ENCODE assay signal across 12 cellular contexts in genomic region chr6:30875244-30876038, GRCh38. TPM values are rescaled to one million over a fixed set of nuclear protein-coding genes. Genes with fewer than 3 reads are reported as not detected.
DNase-seq lines count a peak whose midpoint lies in the region; ATAC-seq and TF ChIP-seq lines count a peak whose summit lies in the region.
"Had no signal": no experiment of that assay in that cellular context is flagged by ENCODE, and none has a peak within 500 bp of the region (broad histone marks: within the 10 kb centered on the region; RNA-seq: fewer than 3 reads in every experiment).

No MANE protein-coding gene starts in this region.

- H3K4me1 Mint-ChIP-seq in endodermal cell: peaks cover 15% of the 10 kb centered on the region
- H3K4me1 Mint-ChIP-seq in activated T-helper 1 cell treated with anti-CD3 and anti-CD28 coated beads, Interleukin-12 subunit alpha, Interleukin-12 subunit beta, Interleukin-2, Interleukin-4 antibody, amounts not matched to agents 30 ng/mL and 10 ng/mL and 1 ng/mL, durations not matched to agents 14 hours and 24 hours and 36 hours (ENCODE audit: low read depth): peaks cover 51% of the 10 kb centered on the region

- no peak for ATAC-seq in GM18861 (IDR thresholded peaks at IDR 0.05; ENCODE audit: unreplicated experiment)
- ATAC-seq: Right ventricle myocardium inferior had no signal

- H3K27ac ChIP-seq in endodermal cell (ENCODE audit: low read depth, low read length): no peak overlapping the region
- peak overlapping the region; percentile 77 to 88 for H3K27ac ChIP-seq in prostate gland

- intact Hi-C loops in prostate gland (cut with DNase I): loop anchor here (5.0 kb wide), 2 partner anchors 133 to 148 kb away; partner anchors contain the start of genes FLOT1 and IER3
- intact Hi-C loops in activated T-helper 1 cell treated with anti-CD3 and anti-CD28 coated beads, Interleukin-12 subunit alpha, Interleukin-12 subunit beta, Interleukin-2, Interleukin-4 antibody, amounts not matched to agents 30 ng/mL and 10 ng/mL and 1 ng/mL, durations not matched to agents 14 hours and 24 hours and 36 hours (cut with micrococcal nuclease): no loop called here

- peaks cover 3% of the 10 kb centered on the region for H3K36me3 Mint-ChIP-seq in endodermal cell (ENCODE audit: low read depth)
- peaks cover 20% of the 10 kb centered on the region for H3K36me3 Mint-ChIP-seq in activated T-helper 1 cell treated with anti-CD3 and anti-CD28 coated beads, Interleukin-12 subunit alpha, Interleukin-12 subunit beta, Interleukin-2, Interleukin-4 antibody, amounts not matched to agents 30 ng/mL and 10 ng/mL and 1 ng/mL, durations not matched to agents 14 hours and 24 hours and 36 hours (ENCODE audit: low read depth)

- peaks cover 47% of the 10 kb centered on the region for H3K9me3 Mint-ChIP-seq in endodermal cell
- H3K9me3 Mint-ChIP-seq in activated T-helper 1 cell treated with anti-CD3 and anti-CD28 coated beads, Interleukin-12 subunit alpha, Interleukin-12 subunit beta, Interleukin-2, Interleukin-4 antibody, amounts not matched to agents 30 ng/mL and 10 ng/mL and 1 ng/mL, durations not matched to agents 14 hours and 24 hours and 36 hours: peaks cover 25% of the 10 kb centered on the region

- DNase-seq in NCI-H146 (lab: John Stamatoyannopoulos, UW): peak; percentile 99
- DNase-seq in NCI-H748 (lab: John Stamatoyannopoulos, UW; ENCODE audit: unreplicated experiment): peak; percentile 99
- DNase-seq in endodermal cell: peak; percentile 62
- DNase-seq in prostate gland (ENCODE audit: low spot score): peak; percentile 64
- DNase-seq in activated T-helper 1 cell treated with anti-CD3 and anti-CD28 coated beads, Interleukin-12 subunit alpha, Interleukin-12 subunit beta, Interleukin-2, Interleukin-4 antibody, amounts not matched to agents 30 ng/mL and 10 ng/mL and 1 ng/mL, durations not matched to agents 14 hours and 24 hours and 36 hours (ENCODE audit: low spot score): no peak
- no peak for DNase-seq in HPDE6-E6E7 (ENCODE audit: extremely low spot score)
- DNase-seq: activated CD4-positive, CD25-positive, alpha-beta regulatory T cell treated with anti-CD3 and anti-CD28 coated beads, Interleukin-2, amount 50 U/mL, for 72 hours; activated gamma-delta T cell treated with Interleukin-2 at 50 U/mL for 16 hours; DND-41; hippocampal formation had no signal

- H3K9me3 ChIP-seq in endodermal cell (ENCODE audit: control insufficient read depth, low read length) (peaks cover 35% of the 10 kb centered on the region), prostate gland (no peaks in the 10 kb centered on the region)

- peaks cover 3% of the 10 kb centered on the region for H3K27me3 Mint-ChIP-seq in endodermal cell (ENCODE audit: insufficient read depth)
- H3K27me3 Mint-ChIP-seq in activated T-helper 1 cell treated with anti-CD3 and anti-CD28 coated beads, Interleukin-12 subunit alpha, Interleukin-12 subunit beta, Interleukin-2, Interleukin-4 antibody, amounts not matched to agents 30 ng/mL and 10 ng/mL and 1 ng/mL, durations not matched to agents 14 hours and 24 hours and 36 hours (ENCODE audit: insufficient read depth): no peaks in the 10 kb centered on the region

- H3K27me3 ChIP-seq in endodermal cell (ENCODE audit: control insufficient read depth, insufficient read depth, low read length, poor library complexity, severe bottlenecking): no peaks in the 10 kb centered on the region
- no peaks in the 10 kb centered on the region for H3K27me3 ChIP-seq in prostate gland (replicated peaks; ENCODE audit: insufficient read depth)

- no peak overlapping the region for H3K9ac ChIP-seq in endodermal cell (ENCODE audit: extremely low read depth, low read length, poor library complexity, severe bottlenecking)

- H3K4me3 ChIP-seq in endodermal cell (ENCODE audit: low read length): peak overlapping the region; percentile 14
- peak overlapping the region in 1 of 2 donors; percentile 6 for H3K4me3 ChIP-seq in prostate gland

- TF ChIP-seq CTCF in endodermal cell (conservative IDR thresholded peaks at IDR 0.05) (no peak), prostate gland (IDR thresholded peaks at IDR 0.05) (peak in 1 of 4 experiments; percentile 6)

- peak; percentile 37 for TF ChIP-seq POLR2A in prostate gland (IDR thresholded peaks at IDR 0.05)

- WGBS in endodermal cell (ENCODE audit: insufficient coverage in 1 of 2, insufficient read length in 1 of 2), 2 experiments: 85 to 97% methylated on average over 16 to 18 of the region's 18 CpGs
- WGBS in prostate gland: 31% methylated on average over 18 of the region's 18 CpGs

- no peak overlapping the region for H3K4me3 Mint-ChIP-seq in endodermal cell
- no peak overlapping the region for H3K4me3 Mint-ChIP-seq in activated T-helper 1 cell treated with anti-CD3 and anti-CD28 coated beads, Interleukin-12 subunit alpha, Interleukin-12 subunit beta, Interleukin-2, Interleukin-4 antibody, amounts not matched to agents 30 ng/mL and 10 ng/mL and 1 ng/mL, durations not matched to agents 14 hours and 24 hours and 36 hours

- H3K27ac Mint-ChIP-seq in endodermal cell: no peak overlapping the region
- H3K27ac Mint-ChIP-seq in activated T-helper 1 cell treated with anti-CD3 and anti-CD28 coated beads, Interleukin-12 subunit alpha, Interleukin-12 subunit beta, Interleukin-2, Interleukin-4 antibody, amounts not matched to agents 30 ng/mL and 10 ng/mL and 1 ng/mL, durations not matched to agents 14 hours and 24 hours and 36 hours: no peak overlapping the region

- H3K36me3 ChIP-seq in endodermal cell (ENCODE audit: control insufficient read depth, insufficient read depth, low read length) (no peaks in the 10 kb centered on the region), prostate gland (no peaks in the 10 kb centered on the region)

- peaks cover 5% of the 10 kb centered on the region for H3K4me1 ChIP-seq in endodermal cell (ENCODE audit: control insufficient read depth, insufficient read depth, low read length)
- H3K4me1 ChIP-seq in prostate gland (replicated peaks): peaks cover 10% of the 10 kb centered on the region

RNA-seq across cellular contexts. Expression of gene DDR1, which starts 8.9 kb away (rescaled TPM):
- total RNA-seq in endodermal cell: 100 to 1,000 TPM; 140 to 151 TPM
- polyA plus RNA-seq in endodermal cell (2013, experiment 1 of 2): 299 TPM
- 288 TPM for polyA plus RNA-seq in endodermal cell (2013, experiment 2 of 2)
- 100 to 1,000 TPM; 178 to 182 TPM for total RNA-seq in prostate gland
- total RNA-seq in activated T-helper 1 cell treated with anti-CD3 and anti-CD28 coated beads, Interleukin-12 subunit alpha, Interleukin-12 subunit beta, Interleukin-2, Interleukin-4 antibody, amounts not matched to agents 30 ng/mL and 10 ng/mL and 1 ng/mL, durations not matched to agents 14 hours and 24 hours and 36 hours: 21.4 and 24.8 TPM in 2 replicates

RNA-seq across cellular contexts. Expression of gene GTF2H4, which starts 32.6 kb away (rescaled TPM):
- 10 to 100 TPM; 60.0 to 67.9 TPM for total RNA-seq in endodermal cell
- 52.4 TPM for polyA plus RNA-seq in endodermal cell (2013, experiment 1 of 2)
- 39.9 TPM for polyA plus RNA-seq in endodermal cell (2013, experiment 2 of 2)
- total RNA-seq in prostate gland: 10 to 100 TPM; 19.0 to 26.2 TPM
- 65.3 and 71.3 TPM in 2 replicates for total RNA-seq in activated T-helper 1 cell treated with anti-CD3 and anti-CD28 coated beads, Interleukin-12 subunit alpha, Interleukin-12 subunit beta, Interleukin-2, Interleukin-4 antibody, amounts not matched to agents 30 ng/mL and 10 ng/mL and 1 ng/mL, durations not matched to agents 14 hours and 24 hours and 36 hours

RNA-seq across cellular contexts. Expression of gene VARS2, which starts 38.6 kb away (rescaled TPM):
- total RNA-seq in endodermal cell: 10 to 100 TPM; 39.4 to 52.5 TPM
- 51.8 TPM for polyA plus RNA-seq in endodermal cell (2013, experiment 1 of 2)
- 46.7 TPM for polyA plus RNA-seq in endodermal cell (2013, experiment 2 of 2)
- total RNA-seq in prostate gland: 10 to 100 TPM; 15.8 to 27.0 TPM
- 74.0 and 76.0 TPM in 2 replicates for total RNA-seq in activated T-helper 1 cell treated with anti-CD3 and anti-CD28 coated beads, Interleukin-12 subunit alpha, Interleukin-12 subunit beta, Interleukin-2, Interleukin-4 antibody, amounts not matched to agents 30 ng/mL and 10 ng/mL and 1 ng/mL, durations not matched to agents 14 hours and 24 hours and 36 hours

RNA-seq across cellular contexts. Expression of gene SFTA2, which starts 56.5 kb away (rescaled TPM):
- total RNA-seq in endodermal cell: not detected
- not detected for polyA plus RNA-seq in endodermal cell (2013, experiment 1 of 2)
- polyA plus RNA-seq in endodermal cell (2013, experiment 2 of 2): not detected
- not detected for total RNA-seq in prostate gland
- not detected in 2 replicates for total RNA-seq in activated T-helper 1 cell treated with anti-CD3 and anti-CD28 coated beads, Interleukin-12 subunit alpha, Interleukin-12 subunit beta, Interleukin-2, Interleukin-4 antibody, amounts not matched to agents 30 ng/mL and 10 ng/mL and 1 ng/mL, durations not matched to agents 14 hours and 24 hours and 36 hours
- total RNA-seq: Right ventricle myocardium inferior had no signal

Comparison
In these comparisons a context has a peak if more than half of its experiments do, and no peak if none do; other contexts are left out.
1. DNase-seq: peak in NCI-H146 (single experiment), NCI-H748 (single experiment), endodermal cell (single experiment) and prostate gland (single experiment); none in activated T-helper 1 cell treated with anti-CD3 and anti-CD28 coated beads, Interleukin-12 subunit alpha, Interleukin-12 subunit beta, Interleukin-2, Interleukin-4 antibody, amounts not matched to agents 30 ng/mL and 10 ng/mL and 1 ng/mL, durations not matched to agents 14 hours and 24 hours and 36 hours (single experiment) and HPDE6-E6E7 (single experiment).